Comparison of ENCODE assay signal across 24 cellular contexts in genomic region chr18:66728951-66729350, GRCh38.
"Had no signal": no experiment of that assay in that cellular context is flagged by ENCODE, and none has a peak within 500 bp of the region (broad histone marks: within the 10 kb centered on the region; RNA-seq: fewer than 3 reads in every experiment).

No MANE protein-coding gene starts in this region.

- H3K4me1 ChIP-seq: adrenal gland, Peyer's patch had no signal

- ATAC-seq: activated CD8-positive, alpha-beta T cell treated with anti-CD3 and anti-CD28 coated beads, Interleukin-2, amount 10 ng/mL, durations not matched to agents 7 days and 5 days; T-helper 17 cell; WTC11 had no signal

- H3K36me3 ChIP-seq: adrenal gland, Peyer's patch had no signal

- H3K27ac ChIP-seq: adrenal gland, Peyer's patch had no signal

- H3K4me3 ChIP-seq: adrenal gland, Peyer's patch had no signal

- H3K27me3 ChIP-seq: adrenal gland, Peyer's patch had no signal

- DNase-seq: activated CD4-positive, alpha-beta T cell treated with anti-CD3 and anti-CD28 coated beads for 48 hours; activated CD4-positive, alpha-beta T cell treated with anti-CD3 and anti-CD28 coated beads, Interleukin-2, amount 50 U/mL, for 4 hours; activated CD4-positive, CD25-positive, alpha-beta regulatory T cell treated with anti-CD3 and anti-CD28 coated beads, Interleukin-2, amount 50 U/mL, for 72 hours; activated CD8-positive, alpha-beta memory T cell treated with anti-CD3 and anti-CD28 coated beads, Interleukin-2, amount 50 U/mL, for 48 hours; activated CD8-positive, alpha-beta T cell treated with anti-CD3 and anti-CD28 coated beads, Interleukin-2, amount 10 ng/mL, durations not matched to agents 7 days and 5 days; activated naive CD4-positive, alpha-beta T cell treated with anti-CD3 and anti-CD28 coated beads, Interleukin-2, amount 50 U/mL, for 16 hours; activated naive CD8-positive, alpha-beta T cell treated with anti-CD3 and anti-CD28 coated beads, Interleukin-2, amount 10 ng/mL, durations not matched to agents 7 days and 5 days; activated T-cell treated with anti-CD3 and anti-CD28 coated beads, Interleukin-2, amount 50 U/mL, for 1 hour; adrenal gland; anterior cingulate cortex; KG1; NCI-H1048; NCI-H146; NCI-H1930; NCI-H2171 treated with DMSO at 0.1 percent for 48 hours; NCI-H345; NCI-H510A; NCI-H526 treated with DMSO at 0.1 percent for 48 hours; NK-92 treated with Interleukin-12 subunit alpha and Interleukin-12 subunit beta, amount 100 ng/mL, for 24 hours; Peyer's patch; SIG-M5; T-helper 17 cell; T-helper 9 cell had no signal

- H3K9me3 ChIP-seq: adrenal gland had no signal
